Comparison of ENCODE assay signal across 8 cellular contexts in genomic region chr1:156025873-156026272, GRCh38. TPM values are rescaled to one million over a fixed set of nuclear protein-coding genes. Genes with fewer than 3 reads are reported as not detected.
DNase-seq lines count a peak whose midpoint lies in the region; ATAC-seq, FAIRE-seq and TF ChIP-seq lines count a peak whose summit lies in the region.

No MANE protein-coding gene starts in this region.

- H3K4me3 Mint-ChIP-seq in type B pancreatic cell, result no peak overlapping the region

- H4K20me1 ChIP-seq in GM12878 (ENCODE audit: control insufficient read depth, insufficient read depth), result no peaks in the 10 kb centered on the region

- H3K36me3 Mint-ChIP-seq in type B pancreatic cell, result peaks cover under 1% of the 10 kb centered on the region

- no peak overlapping the region for H3K9ac ChIP-seq in GM12878 (ENCODE audit: control insufficient read depth, insufficient read depth, low read length)

- SMC1A ChIA-PET in GM12878 (lab: Charles Lee; ENCODE audit: uncharacterized antibody, unreplicated experiment), result interaction anchor here (1.0 kb wide), 1 partner anchor 40 kb away, joined by 5 read pairs; no protein-coding TSS in a partner anchor

- peaks cover 12% of the 10 kb centered on the region for H3K4me1 ChIP-seq in HAP-1
- no peaks in the 10 kb centered on the region for H3K4me1 ChIP-seq in GM12878 (ENCODE audit: control insufficient read depth, insufficient read depth, low read length)

- POLR2A ChIA-PET in GM12878 (lab: Charles Lee), result interaction anchor here (0.6 to 0.7 kb wide), 3 partner anchors 35 to 107 kb away, joined by 3 to 7 read pairs (median 4); no protein-coding TSS in a partner anchor

- in situ Hi-C loops in HAP-1 (cut with MboI; ENCODE audit: low sequenced_read_pairs), result no loop called here
- in situ Hi-C loops in GM12878 (cut with MboI), result no loop called here

- RAD21 ChIA-PET in GM12878 (lab: Charles Lee; ENCODE audit: unreplicated experiment), result interaction anchor here (1.1 kb wide), 2 partner anchors 40 to 88 kb away, joined by 3 to 5 read pairs; no protein-coding TSS in a partner anchor

- no peaks in the 10 kb centered on the region for H3K79me2 ChIP-seq in GM12878 (ENCODE audit: control insufficient read depth, insufficient read depth, low read length)

- H3K4me1 Mint-ChIP-seq in type B pancreatic cell (ENCODE audit: unreplicated experiment), result peaks cover 6% of the 10 kb centered on the region

- DNase-seq in Ammon's horn (ENCODE audit: low spot score) (peak; percentile 30), HAP-1 (ENCODE audit: low spot score in 2 of 2) (peak; percentile 60 to 74), RPMI7951 (ENCODE audit: low read depth) (peak; percentile 48), GM12878 (ENCODE audit: low read depth, low spot score) (no peak), left kidney (ENCODE audit: low read depth, low spot score) (peak; percentile 78), type B pancreatic cell (ENCODE audit: extremely low spot score, unreplicated experiment) (no peak), putamen (ENCODE audit: low spot score) (no peak)

- H3K9me3 Mint-ChIP-seq in type B pancreatic cell, result no peaks in the 10 kb centered on the region

- no peak for TF ChIP-seq POLR2A in GM12878 (IDR thresholded peaks at IDR 0.05; ENCODE audit: low read depth, low read length)

- no peaks in the 10 kb centered on the region; the same call in 1 of the 2 replicates for H3K9me3 ChIP-seq in HAP-1
- no peaks in the 10 kb centered on the region for H3K9me3 ChIP-seq in GM12878 (replicated peaks; ENCODE audit: control insufficient read depth, insufficient read depth, low read length)

- no TSS peak for BruUV-seq in GM12878 (replicated peaks; lab: Mats Ljungman, UMichigan)

- H3K27ac Mint-ChIP-seq in type B pancreatic cell, result no peak overlapping the region

- ATAC-seq in GM12878 (peak; percentile 95), HG02759 (IDR thresholded peaks at IDR 0.05; ENCODE audit: unreplicated experiment) (no peak)

- TF ChIP-seq EP300 in GM12878 (IDR thresholded peaks at IDR 0.05; ENCODE audit: borderline replicate concordance in 1 of 2, control insufficient read depth in 1 of 2, low read depth in 2 of 2, low read length in 2 of 2), result no peak

- TF ChIP-seq CTCF in GM12878 (IDR thresholded peaks at IDR 0.05 in 2 of 3, conservative IDR thresholded peaks at IDR 0.05 in 1 of 3; ENCODE audit: control insufficient read depth in 2 of 3, extremely low read depth in 1 of 3, insufficient read depth in 1 of 3, low read depth in 3 of 3, low read length in 3 of 3) (peak; percentile 37 to 73 (median 62)), type B pancreatic cell (conservative IDR thresholded peaks at IDR 0.05) (peak; percentile 79)

- intact Hi-C loops in GM12878 (cut with micrococcal nuclease; ENCODE audit: unreplicated experiment), result no loop called here

- no peak overlapping the region for H3K4me3 ChIP-seq in HAP-1
- H3K4me3 ChIP-seq in GM12878, result no peak overlapping the region

- no peaks in the 10 kb centered on the region for H3K36me3 ChIP-seq in HAP-1 (replicated peaks)
- H3K36me3 ChIP-seq in GM12878 (ENCODE audit: control insufficient read depth in 2 of 2, insufficient read depth in 2 of 2, low read length in 1 of 2), result no peaks in the 10 kb centered on the region

- H3K27me3 Mint-ChIP-seq in type B pancreatic cell, result no peaks in the 10 kb centered on the region

- peak; percentile 42; the same call in 1 of the 2 replicates for TF ChIP-seq RAD21 in GM12878 (IDR thresholded peaks at IDR 0.05; ENCODE audit: insufficient read depth, low read depth, low read length)

- H3K27me3 ChIP-seq in HAP-1 (ENCODE audit: low read depth), result no peaks in the 10 kb centered on the region
- no peaks in the 10 kb centered on the region; a peak in 1 of 4 replicates for H3K27me3 ChIP-seq in GM12878 (replicated peaks in 1 of 2; ENCODE audit: control insufficient read depth in 2 of 2, insufficient read depth in 2 of 2, low read length in 1 of 2)

- peak overlapping the region; percentile 3; the same call in 1 of the 2 replicates for H2AFZ ChIP-seq in GM12878 (ENCODE audit: control insufficient read depth, low read depth, low read length)

- 9% methylated on average over 9 of the region's 9 CpGs for WGBS in GM12878 (ENCODE audit: insufficient coverage, insufficient replicate concordance, low lambda C conversion rate, missing lambda C conversion rate)

- no peak for FAIRE-seq in GM12878 (lab: Jason Lieb, UNC)

- CTCF ChIA-PET in GM12878 (lab: Yijun Ruan, JAX), result interaction anchor here (0.6 to 1.4 kb wide), 7 partner anchors 17 to 87 kb away, joined by 3 to 15 read pairs (median 3); partner anchors contain the start of gene ARHGEF2

- H3K4me2 ChIP-seq in GM12878 (ENCODE audit: control insufficient read depth, insufficient read depth), result no peak overlapping the region

- no peak overlapping the region for H3K27ac ChIP-seq in GM12878 (ENCODE audit: control insufficient read depth, insufficient read depth)

RNA-seq across cellular contexts. Expression of gene SSR2, which starts 5.1 kb away (rescaled TPM):
- total RNA-seq in RPMI7951 (2014; rRNA removed; shearing (Covaris generic)), result 657 and 685 TPM in 2 replicates
- 117 and 134 TPM in 2 replicates for total RNA-seq in GM12878 (2013; cell fraction: nucleolus; rRNA removed)
- total RNA-seq in GM12878 (2014; rRNA removed) (304 and 309 TPM in 2 replicates), GM12878 (2014; rRNA removed; fragmentation: Illumina TruSeq; extraction: Trizol) (253 and 257 TPM in 2 replicates), GM12878 (2021) (207 and 208 TPM in 2 replicates), type B pancreatic cell (ENCODE audit: low replicate concordance) (223 and 248 TPM in 2 replicates)
- 419 TPM for polyA plus RNA-seq in GM12878 (2011; ENCODE audit: low read depth)
- polyA plus RNA-seq in GM12878 (2011; rRNA removed) (434 and 553 TPM in 2 replicates), GM12878 (2014; fragmentation: Illumina TruSeq; extraction: Trizol) (443 and 504 TPM in 2 replicates), GM12878 (2014; fragmentation: Nextera tagmentation; extraction: Ambion mirVana) (100 to 1,000 TPM; 395 to 407 TPM), GM12878 (2014; rRNA removed) (300 and 320 TPM in 2 replicates), GM12878 (2016; fragmentation: Nextera tagmentation; extraction: Ambion mirVana) (100 to 1,000 TPM; 226 to 238 TPM)
- polyA plus RNA-seq in GM12878 (2011; cell fraction: cytosol; rRNA removed), result 648 and 1,046 TPM in 2 replicates
- polyA plus RNA-seq in GM12878 (2011; cell fraction: nucleus; rRNA removed), result 186 and 215 TPM in 2 replicates
- polyA plus RNA-seq in GM12878 (2012), result 316 TPM in 2 replicates
- 366 and 382 TPM in 2 replicates for polyA minus RNA-seq in GM12878 (2011; rRNA and poly(A)+ RNA removed)
- 76.2 and 86.9 TPM in 2 replicates for polyA minus RNA-seq in GM12878 (2011; cell fraction: cytosol; rRNA and poly(A)+ RNA removed)
- polyA minus RNA-seq in GM12878 (2011; cell fraction: nucleus; rRNA and poly(A)+ RNA removed), result 32.3 and 40.9 TPM in 2 replicates

RNA-seq across cellular contexts. Expression of gene UBQLN4, which starts 27.7 kb away (rescaled TPM):
- total RNA-seq in RPMI7951 (2014; rRNA removed; shearing (Covaris generic)), result 19.6 and 20.3 TPM in 2 replicates
- 18.7 and 22.9 TPM in 2 replicates for total RNA-seq in GM12878 (2013; cell fraction: nucleolus; rRNA removed)
- total RNA-seq in GM12878 (2014; rRNA removed) (18.7 and 19.6 TPM in 2 replicates), GM12878 (2014; rRNA removed; fragmentation: Illumina TruSeq; extraction: Trizol) (14.9 and 15.9 TPM in 2 replicates), GM12878 (2021) (31.9 and 37.3 TPM in 2 replicates), type B pancreatic cell (ENCODE audit: low replicate concordance) (40.3 and 54.5 TPM in 2 replicates)
- polyA plus RNA-seq in GM12878 (2011; ENCODE audit: low read depth), result 10.7 TPM
- polyA plus RNA-seq in GM12878 (2011; rRNA removed) (32.5 and 44.6 TPM in 2 replicates), GM12878 (2014; fragmentation: Illumina TruSeq; extraction: Trizol) (24.9 and 27.3 TPM in 2 replicates), GM12878 (2014; fragmentation: Nextera tagmentation; extraction: Ambion mirVana) (10 to 100 TPM; 10.0 to 17.3 TPM), GM12878 (2014; rRNA removed) (31.2 and 32.8 TPM in 2 replicates), GM12878 (2016; fragmentation: Nextera tagmentation; extraction: Ambion mirVana) (10 to 100 TPM; 18.9 to 20.6 TPM)
- 46.6 and 47.7 TPM in 2 replicates for polyA plus RNA-seq in GM12878 (2011; cell fraction: cytosol; rRNA removed)
- polyA plus RNA-seq in GM12878 (2011; cell fraction: nucleus; rRNA removed), result 58.1 and 61.3 TPM in 2 replicates
- 16.0 and 17.0 TPM in 2 replicates for polyA plus RNA-seq in GM12878 (2012)
- 41.8 and 53.6 TPM in 2 replicates for polyA minus RNA-seq in GM12878 (2011; rRNA and poly(A)+ RNA removed)
- 19.4 and 19.9 TPM in 2 replicates for polyA minus RNA-seq in GM12878 (2011; cell fraction: cytosol; rRNA and poly(A)+ RNA removed)
- polyA minus RNA-seq in GM12878 (2011; cell fraction: nucleus; rRNA and poly(A)+ RNA removed), result 9.3 and 15.1 TPM in 2 replicates

RNA-seq across cellular contexts. Expression of gene LAMTOR2, which starts 28.7 kb away (rescaled TPM):
- 102 and 118 TPM in 2 replicates for total RNA-seq in RPMI7951 (2014; rRNA removed; shearing (Covaris generic))
- total RNA-seq in GM12878 (2013; cell fraction: nucleolus; rRNA removed), result 9.0 and 11.7 TPM in 2 replicates
- total RNA-seq in GM12878 (2014; rRNA removed) (76.3 and 90.3 TPM in 2 replicates), GM12878 (2014; rRNA removed; fragmentation: Illumina TruSeq; extraction: Trizol) (77.3 and 80.2 TPM in 2 replicates), GM12878 (2021) (73.5 and 73.9 TPM in 2 replicates), type B pancreatic cell (ENCODE audit: low replicate concordance) (55.6 and 60.9 TPM in 2 replicates)
- polyA plus RNA-seq in GM12878 (2011; ENCODE audit: low read depth), result 65.1 TPM
- polyA plus RNA-seq in GM12878 (2011; rRNA removed) (37.4 and 72.0 TPM in 2 replicates), GM12878 (2014; fragmentation: Illumina TruSeq; extraction: Trizol) (34.9 and 71.9 TPM in 2 replicates), GM12878 (2014; fragmentation: Nextera tagmentation; extraction: Ambion mirVana) (100 to 1,000 TPM; 225 to 264 TPM), GM12878 (2014; rRNA removed) (104 and 123 TPM in 2 replicates), GM12878 (2016; fragmentation: Nextera tagmentation; extraction: Ambion mirVana) (100 to 1,000 TPM; 139 to 160 TPM)
- polyA plus RNA-seq in GM12878 (2011; cell fraction: cytosol; rRNA removed), result 132 and 162 TPM in 2 replicates
- 58.7 and 59.5 TPM in 2 replicates for polyA plus RNA-seq in GM12878 (2011; cell fraction: nucleus; rRNA removed)
- polyA plus RNA-seq in GM12878 (2012), result 58.4 and 65.5 TPM in 2 replicates
- 31.7 and 56.7 TPM in 2 replicates for polyA minus RNA-seq in GM12878 (2011; rRNA and poly(A)+ RNA removed)
- polyA minus RNA-seq in GM12878 (2011; cell fraction: cytosol; rRNA and poly(A)+ RNA removed), result 13.7 and 14.2 TPM in 2 replicates
- polyA minus RNA-seq in GM12878 (2011; cell fraction: nucleus; rRNA and poly(A)+ RNA removed), result 16.6 and 17.5 TPM in 2 replicates

RNA-seq across cellular contexts. Expression of gene RAB25, which starts 35.1 kb away (rescaled TPM):
- total RNA-seq in RPMI7951 (2014; rRNA removed; shearing (Covaris generic)), result not detected in 2 replicates
- total RNA-seq in GM12878 (2013; cell fraction: nucleolus; rRNA removed), result not detected in 2 replicates
- total RNA-seq in GM12878 (2014; rRNA removed) (not detected in 2 replicates), GM12878 (2014; rRNA removed; fragmentation: Illumina TruSeq; extraction: Trizol) (not detected in 2 replicates), GM12878 (2021) (0.29 and 0.36 TPM in 2 replicates), type B pancreatic cell (ENCODE audit: low replicate concordance) (97.9 and 294 TPM in 2 replicates)
- not detected for polyA plus RNA-seq in GM12878 (2011; ENCODE audit: low read depth)
- polyA plus RNA-seq in GM12878 (2011; rRNA removed) (0.22 and 0.45 TPM in 2 replicates), GM12878 (2014; fragmentation: Illumina TruSeq; extraction: Trizol) (0.16 TPM in 1 of 2 replicates, not detected in the other), GM12878 (2014; fragmentation: Nextera tagmentation; extraction: Ambion mirVana) (not detected), GM12878 (2014; rRNA removed) (0.44 TPM in 1 of 2 replicates, not detected in the other), GM12878 (2016; fragmentation: Nextera tagmentation; extraction: Ambion mirVana) (not detected)
- 0.39 and 0.52 TPM in 2 replicates for polyA plus RNA-seq in GM12878 (2011; cell fraction: cytosol; rRNA removed)
- polyA plus RNA-seq in GM12878 (2011; cell fraction: nucleus; rRNA removed), result 0.25 TPM in 2 replicates
- polyA plus RNA-seq in GM12878 (2012), result 0.18 TPM in 1 of 2 replicates, not detected in the other
- polyA minus RNA-seq in GM12878 (2011; rRNA and poly(A)+ RNA removed), result 0.22 and 1.2 TPM in 2 replicates
- polyA minus RNA-seq in GM12878 (2011; cell fraction: cytosol; rRNA and poly(A)+ RNA removed), result not detected in 2 replicates
- not detected in 2 replicates for polyA minus RNA-seq in GM12878 (2011; cell fraction: nucleus; rRNA and poly(A)+ RNA removed)

RNA-seq across cellular contexts. Expression of gene ARHGEF2, which starts 47.5 kb away (rescaled TPM):
- 54.3 and 65.5 TPM in 2 replicates for total RNA-seq in RPMI7951 (2014; rRNA removed; shearing (Covaris generic))
- 184 and 208 TPM in 2 replicates for total RNA-seq in GM12878 (2013; cell fraction: nucleolus; rRNA removed)
- 71.2 and 84.4 TPM in 2 replicates for total RNA-seq in GM12878 (2014; rRNA removed)
- total RNA-seq in GM12878 (2014; rRNA removed; fragmentation: Illumina TruSeq; extraction: Trizol), result 40.4 and 44.9 TPM in 2 replicates
- total RNA-seq in GM12878 (2021), result 113 and 116 TPM in 2 replicates
- polyA plus RNA-seq in GM12878 (2011; ENCODE audit: low read depth), result 23.2 TPM
- 48.7 and 88.1 TPM in 2 replicates for polyA plus RNA-seq in GM12878 (2011; rRNA removed)
- polyA plus RNA-seq in GM12878 (2011; cell fraction: cytosol; rRNA removed), result 48.3 and 60.5 TPM in 2 replicates
- 206 and 248 TPM in 2 replicates for polyA plus RNA-seq in GM12878 (2011; cell fraction: nucleus; rRNA removed)
- 53.2 and 56.8 TPM in 2 replicates for polyA plus RNA-seq in GM12878 (2012)
- polyA plus RNA-seq in GM12878 (2014; fragmentation: Illumina TruSeq; extraction: Trizol), result 64.4 and 80.8 TPM in 2 replicates
- polyA plus RNA-seq in GM12878 (2014; fragmentation: Nextera tagmentation; extraction: Ambion mirVana), result 10 to 100 TPM in 1 of 2 experiments, 1 to 10 TPM in 1; 8.1 to 10.6 TPM
- 87.0 and 89.9 TPM in 2 replicates for polyA plus RNA-seq in GM12878 (2014; rRNA removed)
- polyA plus RNA-seq in GM12878 (2016; fragmentation: Nextera tagmentation; extraction: Ambion mirVana), result 10 to 100 TPM; 57.1 to 58.9 TPM
- polyA minus RNA-seq in GM12878 (2011; rRNA and poly(A)+ RNA removed), result 109 and 114 TPM in 2 replicates
- 29.7 and 31.8 TPM in 2 replicates for polyA minus RNA-seq in GM12878 (2011; cell fraction: cytosol; rRNA and poly(A)+ RNA removed)
- 67.3 and 125 TPM in 2 replicates for polyA minus RNA-seq in GM12878 (2011; cell fraction: nucleus; rRNA and poly(A)+ RNA removed)
- total RNA-seq in type B pancreatic cell (ENCODE audit: low replicate concordance), result 46.4 and 80.6 TPM in 2 replicates

Comparison
In these comparisons a context has a peak if more than half of its experiments do, and no peak if none do; other contexts are left out.
1. DNase-seq: peak in Ammon's horn (single experiment), HAP-1 (2 of 2), RPMI7951 (single experiment) and left kidney (single experiment); none in GM12878 (single experiment), type B pancreatic cell (single experiment) and putamen (single experiment).